15 cellular contexts compared by ENCODE assay signal in the genomic region with DNA sequence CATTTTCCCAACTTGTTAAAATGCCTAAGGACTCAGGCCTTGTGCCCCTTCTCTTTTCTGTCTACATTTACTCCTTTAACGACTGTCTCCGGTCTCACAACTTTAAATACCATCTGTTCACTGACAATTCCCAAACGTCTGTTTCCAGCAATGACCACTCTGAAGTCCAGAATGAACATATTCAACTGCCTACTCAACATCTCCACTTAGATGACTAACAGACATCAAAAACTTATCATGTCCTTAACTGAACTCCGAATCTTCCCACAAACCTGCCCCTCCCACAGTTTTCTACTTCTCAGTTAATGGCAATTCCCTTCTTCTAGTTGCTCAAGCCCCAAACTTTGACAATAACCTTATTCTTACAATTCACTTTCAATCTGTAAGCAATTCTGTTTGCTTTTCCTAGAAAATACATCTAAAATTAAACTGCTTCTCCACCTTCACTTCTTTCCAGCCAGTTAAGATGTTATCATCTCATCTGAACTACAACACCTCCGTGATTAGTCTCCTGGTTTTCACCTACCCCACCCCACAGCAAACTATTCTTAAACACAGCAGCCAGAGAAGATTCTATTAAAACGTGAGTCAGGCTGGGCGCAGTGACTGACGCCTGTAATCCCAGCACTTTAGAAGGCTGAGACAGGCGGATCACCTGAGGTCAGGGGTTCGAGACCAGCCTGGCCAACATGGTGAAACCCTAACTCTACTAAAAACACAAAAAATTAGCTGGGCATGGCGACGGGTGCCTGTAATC. TPM values are rescaled to one million over a fixed set of nuclear protein-coding genes. Genes with fewer than 3 reads are reported as not detected.
DNase-seq lines count a peak whose midpoint lies in the region; ATAC-seq and TF ChIP-seq lines count a peak whose summit lies in the region.
"Had no signal": no experiment of that assay in that cellular context is flagged by ENCODE, and none has a peak within 500 bp of the region (broad histone marks: within the 10 kb centered on the region; RNA-seq: fewer than 3 reads in every experiment).

No MANE protein-coding gene starts in this region.

- no peak overlapping the region for H3K27ac ChIP-seq in CD4-positive, alpha-beta T cell (ENCODE audit: low read depth, low read length)
- no peak overlapping the region for H3K27ac ChIP-seq in WERI-Rb-1
- H3K27ac ChIP-seq: adrenal gland, coronary artery had no signal

- H3K27me3 Mint-ChIP-seq in CD4-positive, alpha-beta T cell: no peaks in the 10 kb centered on the region
- H3K27me3 Mint-ChIP-seq in HFFc6 (ENCODE audit: insufficient read depth): no peaks in the 10 kb centered on the region; the same call in none of the 2 replicates
- peaks cover 5% of the 10 kb centered on the region for H3K27me3 Mint-ChIP-seq in central memory CD8-positive, alpha-beta T cell
- no peaks in the 10 kb centered on the region for H3K27me3 Mint-ChIP-seq in nephron (ENCODE audit: low read depth)
- no peaks in the 10 kb centered on the region for H3K27me3 Mint-ChIP-seq in activated T-helper 1 cell treated with anti-CD3 and anti-CD28 coated beads, Interleukin-12 subunit alpha, Interleukin-12 subunit beta, Interleukin-2, Interleukin-4 antibody, amounts not matched to agents 30 ng/mL and 10 ng/mL and 1 ng/mL, durations not matched to agents 14 hours and 24 hours and 36 hours (ENCODE audit: insufficient read depth)
- H3K27me3 Mint-ChIP-seq in activated CD4-positive, alpha-beta memory T cell treated with anti-CD3 and anti-CD28 coated beads for 36 hours: no peaks in the 10 kb centered on the region

- no peak overlapping the region for H3K4me3 ChIP-seq in WERI-Rb-1 (ENCODE audit: low read depth, low read length)
- H3K4me3 ChIP-seq: adrenal gland, coronary artery had no signal

- peak overlapping the region; percentile 2 for H3K27ac Mint-ChIP-seq in CD4-positive, alpha-beta T cell
- H3K27ac Mint-ChIP-seq in HFFc6 (peak overlapping the region; percentile 69), nephron (no peak overlapping the region)
- H3K27ac Mint-ChIP-seq in central memory CD8-positive, alpha-beta T cell (ENCODE audit: low read depth): no peak overlapping the region
- H3K27ac Mint-ChIP-seq in activated T-helper 1 cell treated with anti-CD3 and anti-CD28 coated beads, Interleukin-12 subunit alpha, Interleukin-12 subunit beta, Interleukin-2, Interleukin-4 antibody, amounts not matched to agents 30 ng/mL and 10 ng/mL and 1 ng/mL, durations not matched to agents 14 hours and 24 hours and 36 hours: no peak overlapping the region
- H3K27ac Mint-ChIP-seq in activated CD4-positive, alpha-beta memory T cell treated with anti-CD3 and anti-CD28 coated beads for 36 hours: no peak overlapping the region

- H3K9me3 Mint-ChIP-seq in CD4-positive, alpha-beta T cell: no peaks in the 10 kb centered on the region
- H3K9me3 Mint-ChIP-seq in HFFc6 (no peaks in the 10 kb centered on the region), nephron (peaks cover 2% of the 10 kb centered on the region)
- H3K9me3 Mint-ChIP-seq in central memory CD8-positive, alpha-beta T cell: no peaks in the 10 kb centered on the region
- H3K9me3 Mint-ChIP-seq in activated T-helper 1 cell treated with anti-CD3 and anti-CD28 coated beads, Interleukin-12 subunit alpha, Interleukin-12 subunit beta, Interleukin-2, Interleukin-4 antibody, amounts not matched to agents 30 ng/mL and 10 ng/mL and 1 ng/mL, durations not matched to agents 14 hours and 24 hours and 36 hours: no peaks in the 10 kb centered on the region
- no peaks in the 10 kb centered on the region for H3K9me3 Mint-ChIP-seq in activated CD4-positive, alpha-beta memory T cell treated with anti-CD3 and anti-CD28 coated beads for 36 hours

- H3K36me3 Mint-ChIP-seq in CD4-positive, alpha-beta T cell (ENCODE audit: low read depth): peaks cover 14% of the 10 kb centered on the region
- H3K36me3 Mint-ChIP-seq in HFFc6 (ENCODE audit: low read depth): peaks cover 4% of the 10 kb centered on the region; the same call in 1 of the 2 replicates
- peaks cover 11% of the 10 kb centered on the region for H3K36me3 Mint-ChIP-seq in central memory CD8-positive, alpha-beta T cell (ENCODE audit: insufficient read depth)
- no peaks in the 10 kb centered on the region for H3K36me3 Mint-ChIP-seq in nephron (ENCODE audit: low read depth)
- peaks cover 9% of the 10 kb centered on the region for H3K36me3 Mint-ChIP-seq in activated T-helper 1 cell treated with anti-CD3 and anti-CD28 coated beads, Interleukin-12 subunit alpha, Interleukin-12 subunit beta, Interleukin-2, Interleukin-4 antibody, amounts not matched to agents 30 ng/mL and 10 ng/mL and 1 ng/mL, durations not matched to agents 14 hours and 24 hours and 36 hours (ENCODE audit: low read depth)
- H3K36me3 Mint-ChIP-seq in activated CD4-positive, alpha-beta memory T cell treated with anti-CD3 and anti-CD28 coated beads for 36 hours: no peaks in the 10 kb centered on the region

- no peak for TF ChIP-seq CTCF in CD4-positive, alpha-beta T cell (IDR thresholded peaks at IDR 0.05)
- no peak for TF ChIP-seq CTCF in HFFc6 (IDR thresholded peaks at IDR 0.05)
- no peak for TF ChIP-seq CTCF in nephron (IDR thresholded peaks at IDR 0.05; ENCODE audit: unreplicated experiment in 3 of 3)
- TF ChIP-seq CTCF in WERI-Rb-1 (IDR thresholded peaks at IDR 0.05; ENCODE audit: low read depth, low read length): no peak

- H3K36me3 ChIP-seq in WERI-Rb-1: no peaks in the 10 kb centered on the region; the same call in 1 of the 2 replicates
- H3K36me3 ChIP-seq: adrenal gland had no signal

- H3K4me3 Mint-ChIP-seq in CD4-positive, alpha-beta T cell: peak overlapping the region; percentile 39
- H3K4me3 Mint-ChIP-seq in HFFc6 (peak overlapping the region; percentile 26), nephron (peak overlapping the region; percentile 36 to 68 (median 68))
- peak overlapping the region; percentile 1 for H3K4me3 Mint-ChIP-seq in central memory CD8-positive, alpha-beta T cell
- H3K4me3 Mint-ChIP-seq in activated T-helper 1 cell treated with anti-CD3 and anti-CD28 coated beads, Interleukin-12 subunit alpha, Interleukin-12 subunit beta, Interleukin-2, Interleukin-4 antibody, amounts not matched to agents 30 ng/mL and 10 ng/mL and 1 ng/mL, durations not matched to agents 14 hours and 24 hours and 36 hours: no peak overlapping the region
- no peak overlapping the region for H3K4me3 Mint-ChIP-seq in activated CD4-positive, alpha-beta memory T cell treated with anti-CD3 and anti-CD28 coated beads for 36 hours

- peaks cover 70% of the 10 kb centered on the region for H3K4me1 Mint-ChIP-seq in CD4-positive, alpha-beta T cell (ENCODE audit: low read depth)
- H3K4me1 Mint-ChIP-seq in HFFc6 (ENCODE audit: low read depth) (peaks cover 50% of the 10 kb centered on the region), nephron (peaks cover 23% of the 10 kb centered on the region)
- peaks cover 42% of the 10 kb centered on the region for H3K4me1 Mint-ChIP-seq in central memory CD8-positive, alpha-beta T cell
- H3K4me1 Mint-ChIP-seq in activated T-helper 1 cell treated with anti-CD3 and anti-CD28 coated beads, Interleukin-12 subunit alpha, Interleukin-12 subunit beta, Interleukin-2, Interleukin-4 antibody, amounts not matched to agents 30 ng/mL and 10 ng/mL and 1 ng/mL, durations not matched to agents 14 hours and 24 hours and 36 hours (ENCODE audit: low read depth): peaks cover 44% of the 10 kb centered on the region
- H3K4me1 Mint-ChIP-seq in activated CD4-positive, alpha-beta memory T cell treated with anti-CD3 and anti-CD28 coated beads for 36 hours (ENCODE audit: low read depth): peaks cover 50% of the 10 kb centered on the region

- H3K9me3 ChIP-seq in CD4-positive, alpha-beta T cell (ENCODE audit: control insufficient read depth, low read length): no peaks in the 10 kb centered on the region
- H3K9me3 ChIP-seq in WERI-Rb-1 (ENCODE audit: severe bottlenecking): peaks cover 6% of the 10 kb centered on the region
- H3K9me3 ChIP-seq: adrenal gland, Caco-2 had no signal

- intact Hi-C loops in CD4-positive, alpha-beta T cell (cut with DNase I, micrococcal nuclease): loop anchor here in 1 of 2 experiments (5.0 kb wide), 2 partner anchors 192 to 663 kb away; partner anchors contain the start of genes ETAA1 and PPP3R1
- intact Hi-C loops in activated T-helper 1 cell treated with anti-CD3 and anti-CD28 coated beads, Interleukin-12 subunit alpha, Interleukin-12 subunit beta, Interleukin-2, Interleukin-4 antibody, amounts not matched to agents 30 ng/mL and 10 ng/mL and 1 ng/mL, durations not matched to agents 14 hours and 24 hours and 36 hours (cut with micrococcal nuclease): no loop called here
- intact Hi-C loops in activated CD4-positive, alpha-beta memory T cell treated with anti-CD3 and anti-CD28 coated beads for 36 hours (cut with micrococcal nuclease): loop anchor here (5.0 kb wide), 1 partner anchor 663 kb away; the partner anchor contains the start of gene ETAA1

- CTCF ChIA-PET in CD4-positive, alpha-beta T cell (lab: Charles Lee): no interaction called here
- CTCF ChIA-PET in activated CD4-positive, alpha-beta memory T cell treated with anti-CD3 and anti-CD28 coated beads for 36 hours (lab: Charles Lee): no interaction called here

- POLR2A ChIA-PET in CD4-positive, alpha-beta T cell (lab: Charles Lee): no interaction called here
- POLR2A ChIA-PET in activated CD4-positive, alpha-beta memory T cell treated with anti-CD3 and anti-CD28 coated beads for 36 hours (lab: Charles Lee): no interaction called here

- H3K27me3 ChIP-seq in CD4-positive, alpha-beta T cell (ENCODE audit: control insufficient read depth, insufficient read depth, low read length): no peaks in the 10 kb centered on the region
- H3K27me3 ChIP-seq in WERI-Rb-1 (ENCODE audit: insufficient read depth, low read depth, severe bottlenecking): no peaks in the 10 kb centered on the region
- H3K27me3 ChIP-seq: adrenal gland had no signal

- DNase-seq in CD4-positive, alpha-beta T cell: no peak
- peak; percentile 68 for DNase-seq in HFFc6
- DNase-seq in central memory CD8-positive, alpha-beta T cell (ENCODE audit: low spot score in 2 of 2): no peak
- no peak for DNase-seq in WERI-Rb-1
- no peak for DNase-seq in activated T-helper 1 cell treated with anti-CD3 and anti-CD28 coated beads, Interleukin-12 subunit alpha, Interleukin-12 subunit beta, Interleukin-2, Interleukin-4 antibody, amounts not matched to agents 30 ng/mL and 10 ng/mL and 1 ng/mL, durations not matched to agents 14 hours and 24 hours and 36 hours (ENCODE audit: low spot score)
- DNase-seq in activated CD4-positive, alpha-beta memory T cell treated with anti-CD3 and anti-CD28 coated beads for 36 hours: no peak
- DNase-seq: adrenal gland, Caco-2, NCI-H1694, NCI-H526 had no signal

- no peak for ATAC-seq in CD4-positive, alpha-beta T cell (ENCODE audit: poor library complexity)
- no peak for ATAC-seq in central memory CD8-positive, alpha-beta T cell (replicated peaks; ENCODE audit: extremely low read depth, poor library complexity, severe bottlenecking)
- ATAC-seq: HepG2, right cardiac atrium, Right ventricle myocardium inferior had no signal

RNA-seq across cellular contexts. Expression of gene C1D, which starts 2.9 kb away (rescaled TPM):
- total RNA-seq in CD4-positive, alpha-beta T cell: 10 to 100 TPM; 16.2 to 16.4 TPM
- 10 to 100 TPM; 15.8 to 19.9 (median 18.1) TPM for total RNA-seq in HFFc6 (2021; fragmentation: NEBNext Ultra II Directional; extraction: Animal tissue kit (Norgen Biotek cat#: 25700))
- 28.3 and 31.0 TPM in 2 replicates for total RNA-seq in activated T-helper 1 cell treated with anti-CD3 and anti-CD28 coated beads, Interleukin-12 subunit alpha, Interleukin-12 subunit beta, Interleukin-2, Interleukin-4 antibody, amounts not matched to agents 30 ng/mL and 10 ng/mL and 1 ng/mL, durations not matched to agents 14 hours and 24 hours and 36 hours
- total RNA-seq in activated CD4-positive, alpha-beta memory T cell treated with anti-CD3 and anti-CD28 coated beads for 36 hours: 10 to 100 TPM; 20.8 to 23.1 TPM

Comparison
In these comparisons a context has a peak if more than half of its experiments do, and no peak if none do; other contexts are left out.
1. H3K27ac Mint-ChIP-seq: peak in CD4-positive, alpha-beta T cell (single experiment) and HFFc6 (single experiment); none in central memory CD8-positive, alpha-beta T cell (single experiment), nephron (0 of 3), activated T-helper 1 cell treated with anti-CD3 and anti-CD28 coated beads, Interleukin-12 subunit alpha, Interleukin-12 subunit beta, Interleukin-2, Interleukin-4 antibody, amounts not matched to agents 30 ng/mL and 10 ng/mL and 1 ng/mL, durations not matched to agents 14 hours and 24 hours and 36 hours (single experiment) and activated CD4-positive, alpha-beta memory T cell treated with anti-CD3 and anti-CD28 coated beads for 36 hours (single experiment).
2. H3K4me3 Mint-ChIP-seq: peak in CD4-positive, alpha-beta T cell (single experiment), HFFc6 (single experiment), central memory CD8-positive, alpha-beta T cell (single experiment) and nephron (3 of 3); none in activated T-helper 1 cell treated with anti-CD3 and anti-CD28 coated beads, Interleukin-12 subunit alpha, Interleukin-12 subunit beta, Interleukin-2, Interleukin-4 antibody, amounts not matched to agents 30 ng/mL and 10 ng/mL and 1 ng/mL, durations not matched to agents 14 hours and 24 hours and 36 hours (single experiment) and activated CD4-positive, alpha-beta memory T cell treated with anti-CD3 and anti-CD28 coated beads for 36 hours (single experiment).